14 cellular contexts compared by ENCODE assay signal in the genomic region with DNA sequence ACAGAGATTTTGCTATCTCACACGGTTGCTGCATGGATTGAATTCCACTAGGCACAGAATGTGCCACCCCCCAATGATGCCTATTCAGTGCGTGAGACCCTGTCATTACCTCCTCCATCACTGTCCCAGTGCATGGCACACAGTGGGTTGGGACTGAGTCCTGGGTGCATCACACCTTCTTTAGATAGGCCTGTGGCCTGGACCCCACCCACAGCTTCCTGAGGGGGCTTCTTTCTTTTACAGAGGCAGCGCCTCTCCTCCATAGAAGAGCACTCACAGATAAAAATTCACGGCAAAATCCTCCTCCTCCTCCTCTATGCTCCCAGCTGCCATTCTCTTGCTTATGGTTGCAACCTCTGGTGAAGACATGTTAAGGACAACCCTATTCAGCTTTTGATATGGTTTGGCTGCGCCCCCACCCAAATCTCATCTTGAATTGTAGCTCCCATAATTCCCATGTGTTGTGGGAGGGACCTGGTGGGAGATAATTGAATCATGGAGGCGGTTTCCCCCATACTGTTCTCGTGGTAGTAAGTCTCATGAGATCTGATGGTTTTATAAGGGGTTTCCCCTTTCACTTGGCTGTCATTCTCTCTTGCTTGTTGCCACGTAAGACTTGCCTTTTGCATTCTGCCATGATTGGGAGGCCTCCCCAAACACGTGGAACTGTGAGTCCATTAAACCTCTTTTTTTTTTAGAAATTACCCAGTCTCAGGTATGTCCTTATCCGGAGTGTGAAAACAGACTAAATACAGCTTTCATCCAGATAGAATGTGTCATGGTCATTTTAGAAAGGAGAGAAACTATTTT.
DNase-seq lines count a peak whose midpoint lies in the region; ATAC-seq and TF ChIP-seq lines count a peak whose summit lies in the region.
"Had no signal": no experiment of that assay in that cellular context is flagged by ENCODE, and none has a peak within 500 bp of the region (broad histone marks: within the 10 kb centered on the region; RNA-seq: fewer than 3 reads in every experiment).

No MANE protein-coding gene starts in this region.

- peaks cover 2 to 6% of the 10 kb centered on the region in 2 donors for H3K36me3 Mint-ChIP-seq in CD4-positive, alpha-beta memory T cell
- H3K36me3 Mint-ChIP-seq in natural killer cell treated with Interleukin-12 subunit alpha and Interleukin-12 subunit beta and Interleukin-15 and Interleukin-18, amount 100 ng/mL, for 72 hours = no peaks in the 10 kb centered on the region
- H3K36me3 Mint-ChIP-seq: CD14-positive monocyte had no signal

- peak overlapping the region; percentile 80 to 96 (median 94) for H3K27ac Mint-ChIP-seq in CD4-positive, alpha-beta memory T cell
- H3K27ac Mint-ChIP-seq in natural killer cell treated with Interleukin-12 subunit alpha and Interleukin-12 subunit beta and Interleukin-15 and Interleukin-18, amount 100 ng/mL, for 72 hours = peak overlapping the region; percentile 85 to 94

- H3K4me3 Mint-ChIP-seq in CD4-positive, alpha-beta memory T cell = peak overlapping the region; percentile 30 to 85 (median 66)
- H3K4me3 Mint-ChIP-seq in natural killer cell treated with Interleukin-12 subunit alpha and Interleukin-12 subunit beta and Interleukin-15 and Interleukin-18, amount 100 ng/mL, for 72 hours = peak overlapping the region; percentile 82

- no peaks in the 10 kb centered on the region for H3K27me3 ChIP-seq in CD4-positive, alpha-beta memory T cell (ENCODE audit: insufficient read depth, low read length)
- H3K27me3 ChIP-seq in Peyer's patch = no peaks in the 10 kb centered on the region
- H3K27me3 ChIP-seq: brain microvascular endothelial cell had no signal

- no peak for TF ChIP-seq POLR2A in Peyer's patch (IDR thresholded peaks at IDR 0.05)

- no peaks in the 10 kb centered on the region for H3K9me3 ChIP-seq in CD4-positive, alpha-beta memory T cell (ENCODE audit: control insufficient read depth in 1 of 2, low read length in 2 of 2)
- no peaks in the 10 kb centered on the region for H3K9me3 ChIP-seq in Peyer's patch

- ATAC-seq in natural killer cell treated with Interleukin-12 subunit alpha and Interleukin-12 subunit beta and Interleukin-15 and Interleukin-18, amount 100 ng/mL, for 72 hours = no peak
- no peak for ATAC-seq in GM18868 (IDR thresholded peaks at IDR 0.05; ENCODE audit: unreplicated experiment)
- ATAC-seq: Panc1 had no signal

- H3K9me3 Mint-ChIP-seq in CD4-positive, alpha-beta memory T cell = peaks cover 0 to 2% (median 0%) of the 10 kb centered on the region in 8 donors
- H3K9me3 Mint-ChIP-seq in natural killer cell treated with Interleukin-12 subunit alpha and Interleukin-12 subunit beta and Interleukin-15 and Interleukin-18, amount 100 ng/mL, for 72 hours = no peaks in the 10 kb centered on the region

- peaks cover 42% of the 10 kb centered on the region for H3K4me1 ChIP-seq in CD4-positive, alpha-beta memory T cell (ENCODE audit: insufficient read depth, low read length)
- peaks cover 0 to 15% (median 4%) of the 10 kb centered on the region in 4 donors for H3K4me1 ChIP-seq in Peyer's patch

- no peak overlapping the region for H3K4me3 ChIP-seq in CD4-positive, alpha-beta memory T cell (ENCODE audit: low read length in 2 of 2)
- no peak overlapping the region for H3K4me3 ChIP-seq in Peyer's patch

- peak in 1 of 5 donors; percentile 22 for DNase-seq in CD4-positive, alpha-beta memory T cell
- DNase-seq in Peyer's patch (peak in 2 of 3 donors; percentile 15 to 36), NCI-H2107 treated with DMSO at 0.1 percent for 48 hours (lab: John Stamatoyannopoulos, UW; ENCODE audit: unreplicated experiment) (no peak), nucleus accumbens (lab: John Stamatoyannopoulos, UW) (no peak)
- peak; percentile 40 for DNase-seq in activated naive CD4-positive, alpha-beta T cell treated with anti-CD3 and anti-CD28 coated beads, Interleukin-2, amount 50 U/mL, for 16 hours
- DNase-seq in natural killer cell treated with Interleukin-12 subunit alpha and Interleukin-12 subunit beta and Interleukin-15 and Interleukin-18, amount 100 ng/mL, for 72 hours (ENCODE audit: low spot score) = peak; percentile 56
- no peak for DNase-seq in central memory CD4-positive, alpha-beta T cell
- DNase-seq: brain microvascular endothelial cell, kidney, NCI-H1105, NCI-H446 treated with DMSO at 0.1 percent for 48 hours had no signal

- POLR2A ChIA-PET in CD4-positive, alpha-beta memory T cell (lab: Charles Lee; ENCODE audit: partially characterized antibody) = interaction anchor here (0.7 to 7.6 kb wide), 19 partner anchors 8 to 210 kb away, joined by 3 to 96 read pairs (median 6); partner anchors contain the start of gene KLF13

- peaks cover 33 to 61% (median 51%) of the 10 kb centered on the region in 4 donors for H3K4me1 Mint-ChIP-seq in CD4-positive, alpha-beta memory T cell
- H3K4me1 Mint-ChIP-seq in natural killer cell treated with Interleukin-12 subunit alpha and Interleukin-12 subunit beta and Interleukin-15 and Interleukin-18, amount 100 ng/mL, for 72 hours (ENCODE audit: low read depth in 2 of 2) = peaks cover 36 to 45% of the 10 kb centered on the region in 2 donors

- CTCF ChIA-PET in CD4-positive, alpha-beta memory T cell (lab: Charles Lee; ENCODE audit: partially characterized antibody) = interaction anchor here (0.7 to 14.4 kb wide), 15 partner anchors 9 to 280 kb away, joined by 3 to 115 read pairs (median 8); partner anchors contain the start of gene KLF13

- intact Hi-C loops in CD4-positive, alpha-beta memory T cell (cut with micrococcal nuclease) = no loop called here

- no peaks in the 10 kb centered on the region for H3K27me3 Mint-ChIP-seq in CD4-positive, alpha-beta memory T cell
- H3K27me3 Mint-ChIP-seq in natural killer cell treated with Interleukin-12 subunit alpha and Interleukin-12 subunit beta and Interleukin-15 and Interleukin-18, amount 100 ng/mL, for 72 hours = no peaks in the 10 kb centered on the region

- peak overlapping the region; percentile 51 for H3K27ac ChIP-seq in CD4-positive, alpha-beta memory T cell (ENCODE audit: low read depth, low read length)
- peak overlapping the region in 1 of 4 donors; percentile 70 for H3K27ac ChIP-seq in Peyer's patch

- H3K36me3 ChIP-seq in CD4-positive, alpha-beta memory T cell (ENCODE audit: insufficient read depth, low read length) = no peaks in the 10 kb centered on the region
- H3K36me3 ChIP-seq in Peyer's patch = no peaks in the 10 kb centered on the region
- H3K36me3 ChIP-seq: brain microvascular endothelial cell had no signal

- TF ChIP-seq CTCF in Peyer's patch (IDR thresholded peaks at IDR 0.05) = no peak

Comparison
In these comparisons a context has a peak if more than half of its experiments do, and no peak if none do; other contexts are left out.
1. DNase-seq: peak in Peyer's patch (2 of 3), activated naive CD4-positive, alpha-beta T cell treated with anti-CD3 and anti-CD28 coated beads, Interleukin-2, amount 50 U/mL, for 16 hours (single experiment) and natural killer cell treated with Interleukin-12 subunit alpha and Interleukin-12 subunit beta and Interleukin-15 and Interleukin-18, amount 100 ng/mL, for 72 hours (single experiment); none in NCI-H2107 treated with DMSO at 0.1 percent for 48 hours (single experiment), central memory CD4-positive, alpha-beta T cell (single experiment) and nucleus accumbens (0 of 56).